In the genomic region with DNA sequence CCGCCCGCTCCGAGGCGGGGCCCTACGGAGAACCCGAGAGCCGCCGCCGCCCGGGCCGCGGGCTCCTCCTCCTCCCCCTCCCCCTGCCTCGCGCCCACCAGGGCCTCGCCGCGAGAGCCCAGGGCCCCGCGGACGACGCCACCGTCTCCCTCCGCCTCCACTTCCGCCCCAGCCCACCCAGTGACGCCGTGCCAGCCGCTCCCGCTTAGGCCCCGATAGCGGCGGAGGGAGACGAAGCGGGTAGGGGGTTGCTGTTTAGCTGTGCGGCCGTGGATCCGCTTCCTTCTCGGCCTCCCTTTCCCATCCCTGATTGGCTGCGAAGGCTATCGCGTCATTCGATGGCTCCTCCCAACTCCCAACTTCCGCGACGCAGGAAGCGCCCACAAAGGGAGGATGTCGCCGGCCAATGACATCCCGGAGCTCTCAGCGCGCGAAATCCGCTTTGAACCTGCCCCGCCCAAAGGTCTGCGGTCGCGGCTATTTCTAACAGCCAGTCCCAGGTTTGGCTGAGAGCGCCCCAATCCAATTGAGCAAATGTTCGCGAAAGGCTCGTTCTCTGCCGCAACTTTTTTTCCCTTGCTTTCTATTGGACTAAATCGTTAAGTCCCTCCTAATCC, we compare ENCODE assay signal across 8 cellular contexts. TPM values are rescaled to one million over a fixed set of nuclear protein-coding genes. Genes with fewer than 3 reads are reported as not detected.
A peak's percentile ranks its signal among the peaks of the same experiment; 100 is the strongest.
DNase-seq lines count a peak whose midpoint lies in the region; ATAC-seq and TF ChIP-seq lines count a peak whose summit lies in the region.

A gene (minus strand): TSS at position 277 of the 617 bp plus-strand sequence. CDS start 304 bp downstream, outside the sequence.

- H3K9me3 ChIP-seq in Karpas-422 (ENCODE audit: low read length) (no peaks in the 10 kb centered on the region), esophagus squamous epithelium (no peaks in the 10 kb centered on the region)

- H3K4me2 ChIP-seq in Karpas-422 (ENCODE audit: low read depth, low read length, poor library complexity, severe bottlenecking) = peak within 1 kb of the TSS; percentile 77

- H3K27ac ChIP-seq in Karpas-422 (ENCODE audit: low read length) (peak within 1 kb of the TSS; percentile 91), esophagus squamous epithelium (peak within 1 kb of the TSS; percentile 98 to 99 (median 99))

- DNase-seq in DMS79 treated with DMSO at 0.1 percent for 48 hours (lab: John Stamatoyannopoulos, UW) = peak; percentile 98
- peak; percentile 100 for DNase-seq in Karpas-422
- DNase-seq in RKO (ENCODE audit: low spot score) = peak; percentile 98
- peak; percentile 96 for DNase-seq in activated T-helper 1 cell treated with Interleukin-2 at 50 U/mL for 16 hours (ENCODE audit: low read depth)
- DNase-seq in esophagus squamous epithelium (lab: John Stamatoyannopoulos, UW) = peak; percentile 87
- peak; percentile 100 for DNase-seq in myocyte (ENCODE audit: low read depth)
- peak; percentile 95 for DNase-seq in stimulated activated CD8-positive, alpha-beta memory T cell treated with anti-CD3 and anti-CD28 coated beads, Interleukin-7, amount 100 ng/mL, for 48 hours (ENCODE audit: extremely low read depth in 1 of 2, low read depth in 1 of 2)

- peaks cover 20% of the 10 kb centered on the region for H4K20me1 ChIP-seq in Karpas-422 (ENCODE audit: insufficient read depth, low read depth, low read length)

- TF ChIP-seq CTCF in esophagus squamous epithelium (IDR thresholded peaks at IDR 0.05) = no peak

- no peaks in the 10 kb centered on the region for H3K9me2 ChIP-seq in Karpas-422 (replicated peaks; ENCODE audit: insufficient read depth, low read length)

- intact Hi-C loops in esophagus squamous epithelium (cut with DNase I) = no loop called here

- H3K79me2 ChIP-seq in Karpas-422 (ENCODE audit: low read length) = peaks cover 89% of the 10 kb centered on the region

- H3K4me1 ChIP-seq in Karpas-422 (ENCODE audit: low read length) = peaks cover 41% of the 10 kb centered on the region
- peaks cover 0 to 30% (median 16%) of the 10 kb centered on the region in 3 donors for H3K4me1 ChIP-seq in esophagus squamous epithelium

- peak; percentile 74 for ATAC-seq in GM21825 (IDR thresholded peaks at IDR 0.05; ENCODE audit: unreplicated experiment)

- peaks cover 44% of the 10 kb centered on the region for H3K36me3 ChIP-seq in Karpas-422 (ENCODE audit: insufficient read depth, low read length)
- peaks cover 0 to 34% (median 0%) of the 10 kb centered on the region in 3 donors for H3K36me3 ChIP-seq in esophagus squamous epithelium

- H3K27me3 ChIP-seq in Karpas-422 (ENCODE audit: low read length) = no peaks in the 10 kb centered on the region
- no peaks in the 10 kb centered on the region for H3K27me3 ChIP-seq in esophagus squamous epithelium

- H2AFZ ChIP-seq in Karpas-422 (ENCODE audit: low read length) = peak within 1 kb of the TSS; percentile 88

- TF ChIP-seq POLR2A in esophagus squamous epithelium (IDR thresholded peaks at IDR 0.05) = peak in 3 of 4 donors; percentile 35 to 93 (median 72)

- H3K4me3 ChIP-seq in Karpas-422 (ENCODE audit: low read length) (peak within 1 kb of the TSS; percentile 73), esophagus squamous epithelium (peak within 1 kb of the TSS; percentile 85 to 96 (median 88))

- H3K9ac ChIP-seq in Karpas-422 (ENCODE audit: low read length) = peak within 1 kb of the TSS; percentile 90

- WGBS in esophagus squamous epithelium, 2 donors = 1% methylated on average over 30 of the region's 62 CpGs

RNA-seq across cellular contexts. Expression of the gene that starts here (rescaled TPM):
- total RNA-seq in Karpas-422 (2014; rRNA removed; shearing (Covaris generic); ENCODE audit: low replicate concordance) = 97.0 and 224 TPM in 2 replicates
- total RNA-seq in esophagus squamous epithelium (10 to 100 TPM; 14.8 to 33.8 (median 19.8) TPM), myocyte (19.7 and 29.1 TPM in 2 replicates)
- polyA plus RNA-seq in myocyte (2012) = 6.2 TPM

Comparison
In these comparisons a context has a peak if more than half of its experiments do, and no peak if none do; other contexts are left out.
1. Peak in every context shown above with its lines: DNase-seq, ATAC-seq, H3K4me3 ChIP-seq and H3K27ac ChIP-seq.